ENCODE assay signal across 1 cellular context in the genomic region with DNA sequence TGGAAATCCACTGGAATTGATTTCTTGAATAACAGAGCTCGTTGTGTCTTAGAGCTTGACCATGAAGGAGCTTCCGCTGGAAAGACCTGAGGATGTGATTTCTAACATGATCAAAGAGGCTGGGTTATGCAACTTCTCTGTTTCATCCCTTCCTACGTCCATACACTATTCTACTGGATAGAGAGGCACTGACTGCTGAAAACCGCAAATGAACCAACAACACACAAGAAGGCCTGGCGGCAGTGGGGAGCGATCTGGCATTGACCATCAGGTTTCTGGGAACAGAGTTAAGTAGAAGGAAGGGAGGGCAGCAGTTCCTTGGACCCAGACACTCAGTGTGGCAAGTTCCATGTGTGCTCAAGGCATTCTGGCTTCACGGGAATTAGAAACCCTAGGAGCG.
TF ChIP-seq lines count a peak whose summit lies in the region.

No MANE protein-coding gene starts in this region.

TF ChIP-seq in GM23338, 12 proteins besides CTCF, POLR2A, EP300 and RAD21 (continued from another document):
- TF ChIP-seq, protein P1, sequence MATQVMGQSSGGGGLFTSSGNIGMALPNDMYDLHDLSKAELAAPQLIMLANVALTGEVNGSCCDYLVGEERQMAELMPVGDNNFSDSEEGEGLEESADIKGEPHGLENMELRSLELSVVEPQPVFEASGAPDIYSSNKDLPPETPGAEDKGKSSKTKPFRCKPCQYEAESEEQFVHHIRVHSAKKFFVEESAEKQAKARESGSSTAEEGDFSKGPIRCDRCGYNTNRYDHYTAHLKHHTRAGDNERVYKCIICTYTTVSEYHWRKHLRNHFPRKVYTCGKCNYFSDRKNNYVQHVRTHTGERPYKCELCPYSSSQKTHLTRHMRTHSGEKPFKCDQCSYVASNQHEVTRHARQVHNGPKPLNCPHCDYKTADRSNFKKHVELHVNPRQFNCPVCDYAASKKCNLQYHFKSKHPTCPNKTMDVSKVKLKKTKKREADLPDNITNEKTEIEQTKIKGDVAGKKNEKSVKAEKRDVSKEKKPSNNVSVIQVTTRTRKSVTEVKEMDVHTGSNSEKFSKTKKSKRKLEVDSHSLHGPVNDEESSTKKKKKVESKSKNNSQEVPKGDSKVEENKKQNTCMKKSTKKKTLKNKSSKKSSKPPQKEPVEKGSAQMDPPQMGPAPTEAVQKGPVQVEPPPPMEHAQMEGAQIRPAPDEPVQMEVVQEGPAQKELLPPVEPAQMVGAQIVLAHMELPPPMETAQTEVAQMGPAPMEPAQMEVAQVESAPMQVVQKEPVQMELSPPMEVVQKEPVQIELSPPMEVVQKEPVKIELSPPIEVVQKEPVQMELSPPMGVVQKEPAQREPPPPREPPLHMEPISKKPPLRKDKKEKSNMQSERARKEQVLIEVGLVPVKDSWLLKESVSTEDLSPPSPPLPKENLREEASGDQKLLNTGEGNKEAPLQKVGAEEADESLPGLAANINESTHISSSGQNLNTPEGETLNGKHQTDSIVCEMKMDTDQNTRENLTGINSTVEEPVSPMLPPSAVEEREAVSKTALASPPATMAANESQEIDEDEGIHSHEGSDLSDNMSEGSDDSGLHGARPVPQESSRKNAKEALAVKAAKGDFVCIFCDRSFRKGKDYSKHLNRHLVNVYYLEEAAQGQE (IDR thresholded peaks at IDR 0.05; ENCODE audit: unreplicated experiment), result no peak
- TF ChIP-seq POLR2AphosphoS5 (IDR thresholded peaks at IDR 0.05; ENCODE audit: low read depth) (no peak), NANOG (IDR thresholded peaks at IDR 0.05; ENCODE audit: borderline replicate concordance) (no peak), EZH2 (IDR thresholded peaks at IDR 0.05; ENCODE audit: low read depth, unreplicated experiment) (no peak), CREB1 (CRISPR knock-in tag; IDR thresholded peaks at IDR 0.05; ENCODE audit: low read depth) (no peak), EZH2phosphoT487 (IDR thresholded peaks at IDR 0.05; ENCODE audit: unreplicated experiment) (no peak), JUNB (IDR thresholded peaks at IDR 0.05; ENCODE audit: unreplicated experiment) (no peak)
- TF ChIP-seq, protein P2, sequence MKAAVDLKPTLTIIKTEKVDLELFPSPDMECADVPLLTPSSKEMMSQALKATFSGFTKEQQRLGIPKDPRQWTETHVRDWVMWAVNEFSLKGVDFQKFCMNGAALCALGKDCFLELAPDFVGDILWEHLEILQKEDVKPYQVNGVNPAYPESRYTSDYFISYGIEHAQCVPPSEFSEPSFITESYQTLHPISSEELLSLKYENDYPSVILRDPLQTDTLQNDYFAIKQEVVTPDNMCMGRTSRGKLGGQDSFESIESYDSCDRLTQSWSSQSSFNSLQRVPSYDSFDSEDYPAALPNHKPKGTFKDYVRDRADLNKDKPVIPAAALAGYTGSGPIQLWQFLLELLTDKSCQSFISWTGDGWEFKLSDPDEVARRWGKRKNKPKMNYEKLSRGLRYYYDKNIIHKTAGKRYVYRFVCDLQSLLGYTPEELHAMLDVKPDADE (IDR thresholded peaks at IDR 0.05), result no peak
- TF ChIP-seq, protein P3, sequence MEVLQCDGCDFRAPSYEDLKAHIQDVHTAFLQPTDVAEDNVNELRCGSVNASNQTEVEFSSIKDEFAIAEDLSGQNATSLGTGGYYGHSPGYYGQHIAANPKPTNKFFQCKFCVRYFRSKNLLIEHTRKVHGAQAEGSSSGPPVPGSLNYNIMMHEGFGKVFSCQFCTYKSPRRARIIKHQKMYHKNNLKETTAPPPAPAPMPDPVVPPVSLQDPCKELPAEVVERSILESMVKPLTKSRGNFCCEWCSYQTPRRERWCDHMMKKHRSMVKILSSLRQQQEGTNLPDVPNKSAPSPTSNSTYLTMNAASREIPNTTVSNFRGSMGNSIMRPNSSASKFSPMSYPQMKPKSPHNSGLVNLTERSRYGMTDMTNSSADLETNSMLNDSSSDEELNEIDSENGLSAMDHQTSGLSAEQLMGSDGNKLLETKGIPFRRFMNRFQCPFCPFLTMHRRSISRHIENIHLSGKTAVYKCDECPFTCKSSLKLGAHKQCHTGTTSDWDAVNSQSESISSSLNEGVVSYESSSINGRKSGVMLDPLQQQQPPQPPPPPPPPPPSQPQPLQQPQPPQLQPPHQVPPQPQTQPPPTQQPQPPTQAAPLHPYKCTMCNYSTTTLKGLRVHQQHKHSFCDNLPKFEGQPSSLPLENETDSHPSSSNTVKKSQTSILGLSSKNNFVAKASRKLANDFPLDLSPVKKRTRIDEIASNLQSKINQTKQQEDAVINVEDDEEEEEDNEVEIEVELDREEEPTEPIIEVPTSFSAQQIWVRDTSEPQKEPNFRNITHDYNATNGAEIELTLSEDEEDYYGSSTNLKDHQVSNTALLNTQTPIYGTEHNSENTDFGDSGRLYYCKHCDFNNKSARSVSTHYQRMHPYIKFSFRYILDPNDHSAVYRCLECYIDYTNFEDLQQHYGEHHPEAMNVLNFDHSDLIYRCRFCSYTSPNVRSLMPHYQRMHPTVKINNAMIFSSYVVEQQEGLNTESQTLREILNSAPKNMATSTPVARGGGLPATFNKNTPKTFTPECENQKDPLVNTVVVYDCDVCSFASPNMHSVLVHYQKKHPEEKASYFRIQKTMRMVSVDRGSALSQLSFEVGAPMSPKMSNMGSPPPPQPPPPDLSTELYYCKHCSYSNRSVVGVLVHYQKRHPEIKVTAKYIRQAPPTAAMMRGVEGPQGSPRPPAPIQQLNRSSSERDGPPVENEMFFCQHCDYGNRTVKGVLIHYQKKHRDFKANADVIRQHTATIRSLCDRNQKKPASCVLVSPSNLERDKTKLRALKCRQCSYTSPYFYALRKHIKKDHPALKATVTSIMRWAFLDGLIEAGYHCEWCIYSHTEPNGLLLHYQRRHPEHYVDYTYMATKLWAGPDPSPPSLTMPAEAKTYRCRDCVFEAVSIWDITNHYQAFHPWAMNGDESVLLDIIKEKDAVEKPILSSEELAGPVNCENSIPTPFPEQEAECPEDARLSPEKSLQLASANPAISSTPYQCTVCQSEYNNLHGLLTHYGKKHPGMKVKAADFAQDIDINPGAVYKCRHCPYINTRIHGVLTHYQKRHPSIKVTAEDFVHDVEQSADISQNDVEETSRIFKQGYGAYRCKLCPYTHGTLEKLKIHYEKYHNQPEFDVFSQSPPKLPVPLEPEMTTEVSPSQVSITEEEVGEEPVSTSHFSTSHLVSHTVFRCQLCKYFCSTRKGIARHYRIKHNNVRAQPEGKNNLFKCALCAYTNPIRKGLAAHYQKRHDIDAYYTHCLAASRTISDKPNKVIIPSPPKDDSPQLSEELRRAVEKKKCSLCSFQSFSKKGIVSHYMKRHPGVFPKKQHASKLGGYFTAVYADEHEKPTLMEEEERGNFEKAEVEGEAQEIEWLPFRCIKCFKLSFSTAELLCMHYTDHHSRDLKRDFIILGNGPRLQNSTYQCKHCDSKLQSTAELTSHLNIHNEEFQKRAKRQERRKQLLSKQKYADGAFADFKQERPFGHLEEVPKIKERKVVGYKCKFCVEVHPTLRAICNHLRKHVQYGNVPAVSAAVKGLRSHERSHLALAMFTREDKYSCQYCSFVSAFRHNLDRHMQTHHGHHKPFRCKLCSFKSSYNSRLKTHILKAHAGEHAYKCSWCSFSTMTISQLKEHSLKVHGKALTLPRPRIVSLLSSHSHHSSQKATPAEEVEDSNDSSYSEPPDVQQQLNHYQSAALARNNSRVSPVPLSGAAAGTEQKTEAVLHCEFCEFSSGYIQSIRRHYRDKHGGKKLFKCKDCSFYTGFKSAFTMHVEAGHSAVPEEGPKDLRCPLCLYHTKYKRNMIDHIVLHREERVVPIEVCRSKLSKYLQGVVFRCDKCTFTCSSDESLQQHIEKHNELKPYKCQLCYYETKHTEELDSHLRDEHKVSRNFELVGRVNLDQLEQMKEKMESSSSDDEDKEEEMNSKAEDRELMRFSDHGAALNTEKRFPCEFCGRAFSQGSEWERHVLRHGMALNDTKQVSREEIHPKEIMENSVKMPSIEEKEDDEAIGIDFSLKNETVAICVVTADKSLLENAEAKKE (CRISPR knock-in tag; IDR thresholded peaks at IDR 0.05), result no peak
